Comparison of ENCODE assay signal across 14 cellular contexts in the genomic region with DNA sequence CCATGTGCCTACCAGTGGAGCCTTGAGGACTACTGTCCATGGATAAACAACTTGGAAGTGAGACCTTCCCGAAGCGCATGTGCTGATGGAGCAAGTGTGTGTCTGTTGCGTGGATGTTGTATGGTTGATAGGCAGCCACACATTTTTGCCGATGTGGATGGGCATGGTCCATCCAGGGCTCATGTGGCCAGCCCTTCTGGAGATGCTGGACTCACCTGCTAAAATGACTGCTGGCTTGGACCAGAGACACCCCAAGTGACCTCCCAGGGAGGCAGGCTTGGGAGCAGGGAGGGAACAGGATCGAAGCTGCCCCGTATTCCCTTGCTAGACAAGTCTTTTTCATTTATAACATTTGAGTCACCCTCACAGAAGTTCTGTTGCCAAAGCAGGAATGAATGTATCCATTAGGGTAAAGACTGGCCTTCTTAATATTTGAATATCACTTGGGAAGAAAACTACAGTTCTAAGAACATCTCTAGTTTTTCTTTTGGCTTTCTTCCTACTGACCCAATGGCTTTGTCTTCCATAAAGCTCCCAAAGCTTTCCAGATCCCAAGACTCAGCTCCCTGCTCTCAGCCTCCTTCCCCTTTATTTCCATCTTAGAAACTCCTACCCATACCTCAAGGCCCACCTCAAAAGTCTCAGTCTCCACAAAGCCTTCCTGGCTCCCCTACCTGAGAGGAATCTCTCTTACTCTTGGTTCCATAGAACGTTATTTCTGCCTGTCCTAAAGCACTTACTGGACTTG. TPM values are rescaled to one million over a fixed set of nuclear protein-coding genes. Genes with fewer than 3 reads are reported as not detected.
"Had no signal": no experiment of that assay in that cellular context is flagged by ENCODE, and none has a peak within 500 bp of the region (broad histone marks: within the 10 kb centered on the region; RNA-seq: fewer than 3 reads in every experiment).

No MANE protein-coding gene starts in this region.

- H3K27ac ChIP-seq: cardiac muscle cell, colonic mucosa, tibial artery had no signal

- H3K4me3 Mint-ChIP-seq: activated naive CD4-positive, alpha-beta T cell treated with anti-CD3 and anti-CD28 coated beads, Interleukin-2, amount 50 U/mL, for 24 hours; mesothelial cell of epicardium; stimulated activated effector memory CD8-positive, alpha-beta T cell treated with anti-CD3 and anti-CD28 coated beads, Interleukin-12 subunit alpha, Interleukin-12 subunit beta, amount 100 ng/mL, for 72 hours; WTC11 had no signal

- H3K27me3 ChIP-seq: colonic mucosa had no signal

- H3K36me3 ChIP-seq: cardiac muscle cell, colonic mucosa, gastroesophageal sphincter, tibial artery had no signal

- DNase-seq: activated CD4-positive, alpha-beta T cell treated with anti-CD3 and anti-CD28 coated beads for 48 hours; colonic mucosa; occipital lobe; T-helper 17 cell; tibial artery had no signal

- H3K36me3 Mint-ChIP-seq: activated naive CD4-positive, alpha-beta T cell treated with anti-CD3 and anti-CD28 coated beads, Interleukin-2, amount 50 U/mL, for 24 hours; mesothelial cell of epicardium; stimulated activated effector memory CD8-positive, alpha-beta T cell treated with anti-CD3 and anti-CD28 coated beads, Interleukin-12 subunit alpha, Interleukin-12 subunit beta, amount 100 ng/mL, for 72 hours; WTC11 had no signal

- ATAC-seq: gastroesophageal sphincter; stimulated activated effector memory CD8-positive, alpha-beta T cell treated with anti-CD3 and anti-CD28 coated beads, Interleukin-12 subunit alpha, Interleukin-12 subunit beta, amount 100 ng/mL, for 72 hours; T-helper 17 cell; WTC11 had no signal

- H3K9me3 ChIP-seq: colonic mucosa, gastroesophageal sphincter, tibial artery had no signal

- H3K9me3 Mint-ChIP-seq: activated naive CD4-positive, alpha-beta T cell treated with anti-CD3 and anti-CD28 coated beads, Interleukin-2, amount 50 U/mL, for 24 hours; mesothelial cell of epicardium; stimulated activated effector memory CD8-positive, alpha-beta T cell treated with anti-CD3 and anti-CD28 coated beads, Interleukin-12 subunit alpha, Interleukin-12 subunit beta, amount 100 ng/mL, for 72 hours; WTC11 had no signal

- H3K4me3 ChIP-seq: cardiac muscle cell, colonic mucosa, gastroesophageal sphincter, tibial artery had no signal

- H3K27ac Mint-ChIP-seq: activated naive CD4-positive, alpha-beta T cell treated with anti-CD3 and anti-CD28 coated beads, Interleukin-2, amount 50 U/mL, for 24 hours; mesothelial cell of epicardium; stimulated activated effector memory CD8-positive, alpha-beta T cell treated with anti-CD3 and anti-CD28 coated beads, Interleukin-12 subunit alpha, Interleukin-12 subunit beta, amount 100 ng/mL, for 72 hours; T-helper 17 cell; WTC11 had no signal

- H3K4me1 Mint-ChIP-seq: activated naive CD4-positive, alpha-beta T cell treated with anti-CD3 and anti-CD28 coated beads, Interleukin-2, amount 50 U/mL, for 24 hours; mesothelial cell of epicardium; T-helper 17 cell had no signal

RNA-seq across cellular contexts. Expression of a gene that starts 17.1 kb away (rescaled TPM):
- total RNA-seq: cardiac muscle cell, gastroesophageal sphincter, kidney epithelial cell, lower leg skin, mesothelial cell of epicardium, myocyte, T-helper 17 cell, WTC11 had no signal
- polyA plus RNA-seq: cardiac muscle cell had no signal
